22 cellular contexts compared by ENCODE assay signal in genomic region chr4:5043579-5043978, GRCh38. TPM values are rescaled to one million over a fixed set of nuclear protein-coding genes. Genes with fewer than 3 reads are reported as not detected.
"Had no signal": no experiment of that assay in that cellular context is flagged by ENCODE, and none has a peak within 500 bp of the region (broad histone marks: within the 10 kb centered on the region; RNA-seq: fewer than 3 reads in every experiment).

No MANE protein-coding gene starts in this region.

- H3K4me3 ChIP-seq: cardiac muscle cell, lung, mucosa of descending colon, prostate gland, tibial nerve, uterus had no signal

- H3K36me3 Mint-ChIP-seq: activated naive CD8-positive, alpha-beta T cell treated with anti-CD3 and anti-CD28 coated beads, Interleukin-2, amount 10 ng/mL, durations not matched to agents 7 days and 5 days; naive B cell had no signal

- H3K9me3 ChIP-seq: mucosa of descending colon, prostate gland, tibial nerve, uterus had no signal

- H3K27me3 ChIP-seq: cardiac muscle cell, tibial nerve, uterus had no signal

- H3K4me1 ChIP-seq: prostate gland, uterus had no signal

- H3K27ac Mint-ChIP-seq: activated CD4-positive, alpha-beta T cell treated with anti-CD3 and anti-CD28 coated beads for 36 hours; activated naive CD8-positive, alpha-beta T cell treated with anti-CD3 and anti-CD28 coated beads, Interleukin-2, amount 10 ng/mL, durations not matched to agents 7 days and 5 days; activated T-helper 2 cell treated with anti-CD3 and anti-CD28 coated beads, Interferon-gamma antibody, Interleukin-2, Interleukin-4, amounts not matched to agents 10 μg/mL and 5 μg/mL and 100 μg/mL, durations not matched to agents 14 hours and 24 hours and 36 hours; effector memory CD8-positive, alpha-beta T cell; T-helper 2 cell treated with Interferon-gamma antibody and Interleukin-4, amounts not matched to agents 5 μg/mL and 100 μg/mL, for 36 hours had no signal

- H3K36me3 ChIP-seq: cardiac muscle cell, prostate gland, tibial nerve, uterus had no signal

- H3K27ac ChIP-seq: cardiac muscle cell, prostate gland, tibial nerve, uterus had no signal

- DNase-seq: activated CD4-positive, alpha-beta T cell treated with anti-CD3 and anti-CD28 coated beads for 36 hours; activated CD4-positive, alpha-beta T cell treated with anti-CD3 and anti-CD28 coated beads, Interleukin-2, amount 50 U/mL, for 48 hours; activated naive CD4-positive, alpha-beta T cell treated with Interleukin-2 at 50 U/mL for 16 hours; activated naive CD8-positive, alpha-beta T cell treated with anti-CD3 and anti-CD28 coated beads, Interleukin-2, amount 10 ng/mL, durations not matched to agents 7 days and 5 days; amygdala; dermis blood vessel endothelial cell; effector memory CD8-positive, alpha-beta T cell; foreskin fibroblast; left cardiac atrium; mucosa of descending colon; naive B cell; right cardiac atrium; stimulated activated naive CD8-positive, alpha-beta T cell treated with anti-CD3 and anti-CD28 coated beads, Interleukin-15, Interleukin-2, amounts not matched to agents 100 U/mL and 50 U/mL, for 24 hours; uterus had no signal

- H3K4me3 Mint-ChIP-seq: activated CD4-positive, alpha-beta T cell treated with anti-CD3 and anti-CD28 coated beads for 36 hours; activated naive CD8-positive, alpha-beta T cell treated with anti-CD3 and anti-CD28 coated beads, Interleukin-2, amount 10 ng/mL, durations not matched to agents 7 days and 5 days; effector memory CD8-positive, alpha-beta T cell; neural crest cell; T-helper 2 cell treated with Interferon-gamma antibody and Interleukin-4, amounts not matched to agents 5 μg/mL and 100 μg/mL, for 36 hours had no signal

- ATAC-seq: activated CD4-positive, alpha-beta T cell treated with anti-CD3 and anti-CD28 coated beads for 36 hours; effector memory CD8-positive, alpha-beta T cell; left cardiac atrium; mucosa of descending colon; right cardiac atrium; stimulated activated naive CD8-positive, alpha-beta T cell treated with anti-CD3 and anti-CD28 coated beads, Interleukin-15, Interleukin-2, amounts not matched to agents 100 U/mL and 50 U/mL, for 24 hours had no signal

- H3K9me3 Mint-ChIP-seq: activated naive CD8-positive, alpha-beta T cell treated with anti-CD3 and anti-CD28 coated beads, Interleukin-2, amount 10 ng/mL, durations not matched to agents 7 days and 5 days; activated T-helper 2 cell treated with anti-CD3 and anti-CD28 coated beads, Interferon-gamma antibody, Interleukin-2, Interleukin-4, amounts not matched to agents 10 μg/mL and 5 μg/mL and 100 μg/mL, durations not matched to agents 14 hours and 24 hours and 36 hours; effector memory CD8-positive, alpha-beta T cell had no signal

- H3K4me1 Mint-ChIP-seq: activated CD4-positive, alpha-beta T cell treated with anti-CD3 and anti-CD28 coated beads for 36 hours; activated naive CD8-positive, alpha-beta T cell treated with anti-CD3 and anti-CD28 coated beads, Interleukin-2, amount 10 ng/mL, durations not matched to agents 7 days and 5 days; neural crest cell had no signal

- FAIRE-seq: TTC549 had no signal

RNA-seq across cellular contexts. Expression of gene STK32B, which starts 7.7 kb away (rescaled TPM):
- total RNA-seq: activated CD4-positive, alpha-beta T cell treated with anti-CD3 and anti-CD28 coated beads for 36 hours; activated naive CD8-positive, alpha-beta T cell treated with anti-CD3 and anti-CD28 coated beads, Interleukin-2, amount 10 ng/mL, durations not matched to agents 7 days and 5 days; activated T-helper 2 cell treated with anti-CD3 and anti-CD28 coated beads, Interferon-gamma antibody, Interleukin-2, Interleukin-4, amounts not matched to agents 10 μg/mL and 5 μg/mL and 100 μg/mL, durations not matched to agents 14 hours and 24 hours and 36 hours; cardiac muscle cell had no signal
- polyA plus RNA-seq: cardiac muscle cell had no signal

RNA-seq across cellular contexts. Expression of gene CYTL1, which starts 24.3 kb away (rescaled TPM):
- total RNA-seq: activated CD4-positive, alpha-beta T cell treated with anti-CD3 and anti-CD28 coated beads for 36 hours; activated naive CD8-positive, alpha-beta T cell treated with anti-CD3 and anti-CD28 coated beads, Interleukin-2, amount 10 ng/mL, durations not matched to agents 7 days and 5 days; activated T-helper 2 cell treated with anti-CD3 and anti-CD28 coated beads, Interferon-gamma antibody, Interleukin-2, Interleukin-4, amounts not matched to agents 10 μg/mL and 5 μg/mL and 100 μg/mL, durations not matched to agents 14 hours and 24 hours and 36 hours had no signal
